Comparison of ENCODE assay signal across 8 cellular contexts in genomic region chr16:30525844-30526136, GRCh38. TPM values are rescaled to one million over a fixed set of nuclear protein-coding genes. Genes with fewer than 3 reads are reported as not detected.
DNase-seq lines count a peak whose midpoint lies in the region; ATAC-seq and TF ChIP-seq lines count a peak whose summit lies in the region.

No MANE protein-coding gene starts in this region.

- CTCF ChIA-PET in MCF 10A (lab: Yijun Ruan, JAX) (interaction anchor here (1.3 kb wide), 1 partner anchor 83 kb away, joined by 3 read pairs; no protein-coding TSS in a partner anchor), GM10248 (lab: Yijun Ruan, JAX) (interaction anchor here (1.0 to 1.6 kb wide), 4 partner anchors 15 to 103 kb away, joined by 3 to 5 read pairs (median 4); no protein-coding TSS in a partner anchor)

- H3K4me1 ChIP-seq in heart right ventricle, result peaks cover 8 to 48% (median 38%) of the 10 kb centered on the region in 9 donors
- H3K4me1 ChIP-seq in mesodermal cell (ENCODE audit: control insufficient read depth, insufficient read depth, low read length, poor library complexity, severe bottlenecking), result peaks cover 7% of the 10 kb centered on the region
- H3K4me1 ChIP-seq in vagina, result peaks cover 36% of the 10 kb centered on the region

- H3K9me3 Mint-ChIP-seq in MCF 10A (ENCODE audit: unreplicated experiment), result no peaks in the 10 kb centered on the region

- WGBS in heart right ventricle, 2 donors, result 51 to 60% methylated on average over 4 of the region's 4 CpGs
- WGBS in mesodermal cell (ENCODE audit: insufficient coverage in 2 of 2), 2 experiments, result 67 to 78% methylated on average over 3 to 4 of the region's 4 CpGs

- H3K27ac ChIP-seq in heart right ventricle, result peak overlapping the region; percentile 94 to 100 (median 99)
- H3K27ac ChIP-seq in mesodermal cell (ENCODE audit: low read depth, low read length, severe bottlenecking), result no peak overlapping the region
- peak overlapping the region; percentile 95 for H3K27ac ChIP-seq in vagina

- BruUV-seq in MCF 10A (replicated peaks; lab: Mats Ljungman, UMichigan), result TSS peak; percentile 47

- H3K27ac Mint-ChIP-seq in MCF 10A (ENCODE audit: low read depth, unreplicated experiment), result peak overlapping the region; percentile 88

- intact Hi-C loops in heart right ventricle (cut with DNase I), result loop anchor here in 7 of 10 donors (2.0 to 10.0 kb wide), 10 partner anchors 33 to 129 kb away; partner anchors contain the start of genes SEPHS2 (in 5 of the 7), ZNF688 (in 4 of the 7), DCTPP1 (in 1 of the 7) and FBRS (in 1 of the 7)
- intact Hi-C loops in left cardiac atrium (cut with DNase I), result loop anchor here in 1 of 2 donors (5.0 kb wide), 2 partner anchors 47 to 78 kb away; partner anchors contain the start of genes SEPHS2 and ZNF688
- intact Hi-C loops in MCF 10A (cut with micrococcal nuclease), result loop anchor here (1.0 to 5.0 kb wide), 6 partner anchors 35 to 93 kb away; partner anchors contain the start of genes DCTPP1, ZNF688 and ZNF785
- intact Hi-C loops in vagina (cut with DNase I), result no loop called here

- POLR2A ChIA-PET in MCF 10A (lab: Yijun Ruan, JAX), result interaction anchor here (0.6 to 1.9 kb wide), 7 partner anchors 8 to 96 kb away, joined by 3 to 6 read pairs (median 3); partner anchors contain the start of gene DCTPP1
- POLR2A ChIA-PET in GM10248 (lab: Yijun Ruan, JAX), result no interaction called here

- DNase-seq in heart right ventricle (no peak), left cardiac atrium (no peak), MCF 10A (ENCODE audit: unreplicated experiment) (no peak), vagina (ENCODE audit: extremely low spot score in 2 of 2) (no peak), GM10248 (ENCODE audit: extremely low spot score) (no peak), mucosa of gallbladder (ENCODE audit: low spot score) (no peak), putamen (ENCODE audit: low spot score) (no peak)

- TF ChIP-seq POLR2A in vagina (IDR thresholded peaks at IDR 0.05), result no peak

- H3K27me3 ChIP-seq in heart right ventricle, result no peaks in the 10 kb centered on the region
- no peaks in the 10 kb centered on the region for H3K27me3 ChIP-seq in vagina

- H3K4me3 ChIP-seq in heart right ventricle (peak overlapping the region; percentile 19 to 87 (median 71)), mesodermal cell (ENCODE audit: extremely low read depth, insufficient read depth, low read length, poor library complexity, severe bottlenecking) (peak overlapping the region; percentile 70), vagina (peak overlapping the region; percentile 79 to 95)

- peaks cover 13% of the 10 kb centered on the region for H3K36me3 Mint-ChIP-seq in MCF 10A (ENCODE audit: insufficient read depth, unreplicated experiment)

- H3K9me3 ChIP-seq in heart right ventricle, result no peaks in the 10 kb centered on the region
- no peaks in the 10 kb centered on the region for H3K9me3 ChIP-seq in mesodermal cell (ENCODE audit: control insufficient read depth, low read length)
- H3K9me3 ChIP-seq in vagina, result no peaks in the 10 kb centered on the region

- peak overlapping the region; percentile 81 for H3K4me3 Mint-ChIP-seq in MCF 10A (ENCODE audit: unreplicated experiment)

- ATAC-seq in heart right ventricle, result no peak
- ATAC-seq in left cardiac atrium, result no peak

- H3K36me3 ChIP-seq in heart right ventricle (peaks cover 0 to 22% (median 0%) of the 10 kb centered on the region in 9 donors), mesodermal cell (ENCODE audit: control insufficient read depth, insufficient read depth, low read length) (peaks cover 14% of the 10 kb centered on the region), vagina (no peaks in the 10 kb centered on the region)

- H3K27me3 Mint-ChIP-seq in MCF 10A (ENCODE audit: insufficient read depth, unreplicated experiment), result no peaks in the 10 kb centered on the region

- TF ChIP-seq CTCF in heart right ventricle (IDR thresholded peaks at IDR 0.05) (no peak), MCF 10A (IDR thresholded peaks at IDR 0.05; ENCODE audit: unreplicated experiment) (no peak), vagina (IDR thresholded peaks at IDR 0.05) (no peak), GM10248 (IDR thresholded peaks at IDR 0.05; ENCODE audit: control extremely low read depth, extremely low read depth, low read depth, missing control alignments) (no peak)

- peaks cover 23% of the 10 kb centered on the region for H3K4me1 Mint-ChIP-seq in MCF 10A (ENCODE audit: insufficient read depth, unreplicated experiment)

RNA-seq across cellular contexts. Expression of gene ZNF768, which starts 0.6 kb away (rescaled TPM):
- total RNA-seq in heart right ventricle (10 to 100 TPM; 36.0 to 71.7 (median 43.3) TPM), left cardiac atrium (10 to 100 TPM; 46.4 to 55.5 TPM), MCF 10A (2022) (38.6 and 39.3 TPM in 2 replicates), vagina (30.7 TPM), mucosa of gallbladder (61.1 TPM)
- 10 to 100 TPM; 51.8 to 75.1 TPM for polyA plus RNA-seq in heart right ventricle
- polyA plus RNA-seq in mesodermal cell (2013, experiment 1 of 2), result 33.7 TPM
- 31.0 TPM for polyA plus RNA-seq in mesodermal cell (2013, experiment 2 of 2)

RNA-seq across cellular contexts. Expression of gene ZNF747, which starts 8.9 kb away (rescaled TPM):
- total RNA-seq in heart right ventricle (10 to 100 TPM in 7 of 10 donors, 1 to 10 TPM in 3; 8.5 to 14.3 (median 10.7) TPM), left cardiac atrium (1 to 10 TPM; 8.0 to 8.2 TPM), MCF 10A (2022) (13.7 TPM in 2 replicates), vagina (10.6 TPM), mucosa of gallbladder (11.9 TPM)
- 1 to 10 TPM; 8.5 to 9.2 TPM for polyA plus RNA-seq in heart right ventricle
- polyA plus RNA-seq in mesodermal cell (2013, experiment 1 of 2), result 4.9 TPM
- 4.4 TPM for polyA plus RNA-seq in mesodermal cell (2013, experiment 2 of 2)

RNA-seq across cellular contexts. Expression of gene ZNF764, which starts 32.4 kb away (rescaled TPM):
- total RNA-seq in heart right ventricle (10 to 100 TPM in 5 of 10 donors, 1 to 10 TPM in 5; 6.3 to 15.3 (median 10.3) TPM), left cardiac atrium (1 to 10 TPM; 5.7 to 8.7 TPM), MCF 10A (2022) (8.3 and 10.6 TPM in 2 replicates), vagina (18.4 TPM), mucosa of gallbladder (12.1 TPM)
- polyA plus RNA-seq in heart right ventricle, result 10 to 100 TPM in 1 of 2 donors, 1 to 10 TPM in 1; 5.6 to 11.7 TPM
- 8.1 TPM for polyA plus RNA-seq in mesodermal cell (2013, experiment 1 of 2)
- polyA plus RNA-seq in mesodermal cell (2013, experiment 2 of 2), result 7.1 TPM

RNA-seq across cellular contexts. Expression of gene ZNF688, which starts 45.7 kb away (rescaled TPM):
- total RNA-seq in heart right ventricle (10 to 100 TPM in 7 of 10 donors, 1 to 10 TPM in 3; 6.3 to 16.2 (median 12.4) TPM), left cardiac atrium (10 to 100 TPM in 1 of 2 donors, 1 to 10 TPM in 1; 7.9 to 12.5 TPM), MCF 10A (2022) (9.0 and 11.6 TPM in 2 replicates), vagina (20.1 TPM), mucosa of gallbladder (23.5 TPM)
- polyA plus RNA-seq in heart right ventricle, result 10 to 100 TPM in 1 of 2 donors, 1 to 10 TPM in 1; 9.3 to 23.8 TPM
- polyA plus RNA-seq in mesodermal cell (2013, experiment 1 of 2), result 6.2 TPM
- 7.6 TPM for polyA plus RNA-seq in mesodermal cell (2013, experiment 2 of 2)

RNA-seq across cellular contexts. Expression of gene ITGAL, which starts 53.2 kb away (rescaled TPM):
- total RNA-seq in heart right ventricle (10 to 100 TPM in 1 of 10 donors, 1 to 10 TPM in 7, under 1 TPM in 2; 0.79 to 18.2 (median 1.9) TPM), left cardiac atrium (1 to 10 TPM; 3.3 to 3.9 TPM), MCF 10A (2022) (not detected in 2 replicates), vagina (5.4 TPM), mucosa of gallbladder (16.7 TPM)
- polyA plus RNA-seq in heart right ventricle, result 1 to 10 TPM in 1 of 2 donors, under 1 TPM in 1; 0.52 to 1.2 TPM
- not detected for polyA plus RNA-seq in mesodermal cell (2013, experiment 1 of 2)
- not detected for polyA plus RNA-seq in mesodermal cell (2013, experiment 2 of 2)
